1 cellular context compared by ENCODE assay signal in the genomic region with DNA sequence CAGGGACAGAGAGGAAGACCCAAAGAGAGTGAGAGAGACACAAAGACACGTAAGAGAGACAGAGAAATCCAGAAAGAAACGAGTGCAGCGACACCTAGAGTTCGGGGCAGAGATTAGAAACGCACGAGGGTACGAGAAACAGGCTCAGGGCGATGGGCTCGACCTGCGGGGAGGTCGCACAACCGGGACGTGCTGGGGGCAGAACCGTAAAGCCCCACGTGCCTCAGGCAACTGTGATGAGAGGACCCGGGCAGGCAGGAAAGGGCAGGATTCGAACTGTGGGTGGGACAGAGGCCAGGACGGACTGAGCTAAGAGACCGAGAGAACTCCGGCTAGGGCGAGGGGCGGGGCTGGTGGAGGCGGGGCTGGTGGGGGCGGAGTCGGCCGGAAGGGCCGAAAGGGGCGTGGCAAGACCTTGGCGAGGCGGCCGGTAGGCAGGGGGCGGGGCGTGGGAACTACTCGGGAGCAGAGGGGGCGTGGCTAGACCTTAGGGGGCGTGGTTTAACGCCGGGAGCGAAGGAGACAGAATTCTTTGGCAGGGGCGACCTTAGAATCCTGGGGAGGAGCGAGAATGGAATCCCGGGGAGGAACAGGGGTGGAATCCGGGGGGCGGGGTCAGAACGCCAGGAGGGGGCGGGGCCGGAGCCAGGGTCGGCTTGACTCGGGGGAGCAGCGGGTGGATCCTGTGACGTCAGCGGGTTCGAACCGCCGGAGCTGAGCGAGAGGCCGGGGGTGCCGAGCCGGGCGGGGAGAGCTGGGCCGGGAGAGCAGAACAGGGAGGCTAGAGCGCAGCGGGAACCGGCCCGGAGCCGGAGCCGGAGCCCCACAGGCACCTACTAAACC.
TF ChIP-seq lines count a peak whose summit lies in the region.

NECTIN2 (plus strand) TSS at position 686 of the 843 bp plus-strand sequence. CDS start 229 bp downstream, outside the sequence.

TF ChIP-seq in HepG2, 621 proteins besides CTCF, POLR2A, EP300 and RAD21 (continued from another document and continues in another):
- TF ChIP-seq, protein P1, sequence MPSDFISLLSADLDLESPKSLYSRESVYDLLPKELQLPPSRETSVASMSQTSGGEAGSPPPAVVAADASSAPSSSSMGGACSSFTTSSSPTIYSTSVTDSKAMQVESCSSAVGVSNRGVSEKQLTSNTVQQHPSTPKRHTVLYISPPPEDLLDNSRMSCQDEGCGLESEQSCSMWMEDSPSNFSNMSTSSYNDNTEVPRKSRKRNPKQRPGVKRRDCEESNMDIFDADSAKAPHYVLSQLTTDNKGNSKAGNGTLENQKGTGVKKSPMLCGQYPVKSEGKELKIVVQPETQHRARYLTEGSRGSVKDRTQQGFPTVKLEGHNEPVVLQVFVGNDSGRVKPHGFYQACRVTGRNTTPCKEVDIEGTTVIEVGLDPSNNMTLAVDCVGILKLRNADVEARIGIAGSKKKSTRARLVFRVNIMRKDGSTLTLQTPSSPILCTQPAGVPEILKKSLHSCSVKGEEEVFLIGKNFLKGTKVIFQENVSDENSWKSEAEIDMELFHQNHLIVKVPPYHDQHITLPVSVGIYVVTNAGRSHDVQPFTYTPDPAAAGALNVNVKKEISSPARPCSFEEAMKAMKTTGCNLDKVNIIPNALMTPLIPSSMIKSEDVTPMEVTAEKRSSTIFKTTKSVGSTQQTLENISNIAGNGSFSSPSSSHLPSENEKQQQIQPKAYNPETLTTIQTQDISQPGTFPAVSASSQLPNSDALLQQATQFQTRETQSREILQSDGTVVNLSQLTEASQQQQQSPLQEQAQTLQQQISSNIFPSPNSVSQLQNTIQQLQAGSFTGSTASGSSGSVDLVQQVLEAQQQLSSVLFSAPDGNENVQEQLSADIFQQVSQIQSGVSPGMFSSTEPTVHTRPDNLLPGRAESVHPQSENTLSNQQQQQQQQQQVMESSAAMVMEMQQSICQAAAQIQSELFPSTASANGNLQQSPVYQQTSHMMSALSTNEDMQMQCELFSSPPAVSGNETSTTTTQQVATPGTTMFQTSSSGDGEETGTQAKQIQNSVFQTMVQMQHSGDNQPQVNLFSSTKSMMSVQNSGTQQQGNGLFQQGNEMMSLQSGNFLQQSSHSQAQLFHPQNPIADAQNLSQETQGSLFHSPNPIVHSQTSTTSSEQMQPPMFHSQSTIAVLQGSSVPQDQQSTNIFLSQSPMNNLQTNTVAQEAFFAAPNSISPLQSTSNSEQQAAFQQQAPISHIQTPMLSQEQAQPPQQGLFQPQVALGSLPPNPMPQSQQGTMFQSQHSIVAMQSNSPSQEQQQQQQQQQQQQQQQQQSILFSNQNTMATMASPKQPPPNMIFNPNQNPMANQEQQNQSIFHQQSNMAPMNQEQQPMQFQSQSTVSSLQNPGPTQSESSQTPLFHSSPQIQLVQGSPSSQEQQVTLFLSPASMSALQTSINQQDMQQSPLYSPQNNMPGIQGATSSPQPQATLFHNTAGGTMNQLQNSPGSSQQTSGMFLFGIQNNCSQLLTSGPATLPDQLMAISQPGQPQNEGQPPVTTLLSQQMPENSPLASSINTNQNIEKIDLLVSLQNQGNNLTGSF (CRISPR knock-in tag; IDR thresholded peaks at IDR 0.05) = no peak
- no peak for TF ChIP-seq ZSCAN12 (CRISPR knock-in tag; IDR thresholded peaks at IDR 0.05)
- no peak for TF ChIP-seq LCORL (IDR thresholded peaks at IDR 0.05)
- no peak for TF ChIP-seq LCORL (CRISPR knock-in tag; IDR thresholded peaks at IDR 0.05)
- TF ChIP-seq ZNF460 (CRISPR knock-in tag; IDR thresholded peaks at IDR 0.05; ENCODE audit: borderline replicate concordance) = peak; percentile 23; the same call in 1 of the 2 replicates
- TF ChIP-seq ZNF607 (CRISPR knock-in tag; IDR thresholded peaks at IDR 0.05; ENCODE audit: borderline replicate concordance) = no peak; the same call in 1 of the 2 replicates
- peak; percentile 69 for TF ChIP-seq DRAP1 (CRISPR knock-in tag; IDR thresholded peaks at IDR 0.05)
- no peak for TF ChIP-seq AGO2 (optimal IDR thresholded peaks at IDR 0.05; ENCODE audit: low read depth, low read length)
- no peak for TF ChIP-seq NFE2L2 (IDR thresholded peaks at IDR 0.05; ENCODE audit: low read length)
- no peak; the same call in 1 of the 2 replicates for TF ChIP-seq ZNF280B (CRISPR knock-in tag; IDR thresholded peaks at IDR 0.05; ENCODE audit: borderline replicate concordance)
- TF ChIP-seq ZNF34 (CRISPR knock-in tag; IDR thresholded peaks at IDR 0.05; ENCODE audit: borderline replicate concordance) = 0 out of 2 replicates have a peak, but pooled peaks have one; percentile 26
- TF ChIP-seq, protein P2, sequence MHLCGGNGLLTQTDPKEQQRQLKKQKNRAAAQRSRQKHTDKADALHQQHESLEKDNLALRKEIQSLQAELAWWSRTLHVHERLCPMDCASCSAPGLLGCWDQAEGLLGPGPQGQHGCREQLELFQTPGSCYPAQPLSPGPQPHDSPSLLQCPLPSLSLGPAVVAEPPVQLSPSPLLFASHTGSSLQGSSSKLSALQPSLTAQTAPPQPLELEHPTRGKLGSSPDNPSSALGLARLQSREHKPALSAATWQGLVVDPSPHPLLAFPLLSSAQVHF (CRISPR knock-in tag; IDR thresholded peaks at IDR 0.05) = 0 out of 2 replicates have a peak, but pooled peaks have one; percentile 64
- TF ChIP-seq ZNF44 (CRISPR knock-in tag; IDR thresholded peaks at IDR 0.05) = no peak
- no peak for TF ChIP-seq AGO1 (IDR thresholded peaks at IDR 0.05; ENCODE audit: low read depth, low read length, poor library complexity, severe bottlenecking)
- TF ChIP-seq ATF5 (CRISPR knock-in tag; IDR thresholded peaks at IDR 0.05; ENCODE audit: low read depth) = no peak
- TF ChIP-seq MIER3 (CRISPR knock-in tag; IDR thresholded peaks at IDR 0.05; ENCODE audit: borderline replicate concordance) = peak; percentile 24; the same call in 1 of the 2 replicates
- TF ChIP-seq ZFP36L1 (CRISPR knock-in tag; IDR thresholded peaks at IDR 0.05) = peak; percentile 53; the same call in 1 of the 2 replicates
- TF ChIP-seq, protein P3, sequence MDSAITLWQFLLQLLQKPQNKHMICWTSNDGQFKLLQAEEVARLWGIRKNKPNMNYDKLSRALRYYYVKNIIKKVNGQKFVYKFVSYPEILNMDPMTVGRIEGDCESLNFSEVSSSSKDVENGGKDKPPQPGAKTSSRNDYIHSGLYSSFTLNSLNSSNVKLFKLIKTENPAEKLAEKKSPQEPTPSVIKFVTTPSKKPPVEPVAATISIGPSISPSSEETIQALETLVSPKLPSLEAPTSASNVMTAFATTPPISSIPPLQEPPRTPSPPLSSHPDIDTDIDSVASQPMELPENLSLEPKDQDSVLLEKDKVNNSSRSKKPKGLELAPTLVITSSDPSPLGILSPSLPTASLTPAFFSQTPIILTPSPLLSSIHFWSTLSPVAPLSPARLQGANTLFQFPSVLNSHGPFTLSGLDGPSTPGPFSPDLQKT (CRISPR knock-in tag; IDR thresholded peaks at IDR 0.05; ENCODE audit: borderline replicate concordance) = no peak
- peak; percentile 96 for TF ChIP-seq ZNF441 (CRISPR knock-in tag; IDR thresholded peaks at IDR 0.05; ENCODE audit: borderline replicate concordance)
- no peak for TF ChIP-seq TBL1XR1 (IDR thresholded peaks at IDR 0.05; ENCODE audit: borderline replicate concordance, low read length, partially characterized antibody)
- peak; percentile 74; the same call in 1 of the 2 replicates for TF ChIP-seq SP4 (CRISPR knock-in tag; IDR thresholded peaks at IDR 0.05)
- TF ChIP-seq FOXK2 (IDR thresholded peaks at IDR 0.05) = no peak
- TF ChIP-seq ATM (IDR thresholded peaks at IDR 0.05; ENCODE audit: borderline replicate concordance) = no peak
- TF ChIP-seq MYNN (CRISPR knock-in tag; IDR thresholded peaks at IDR 0.05; ENCODE audit: low read depth) = no peak
- TF ChIP-seq, protein P4, sequence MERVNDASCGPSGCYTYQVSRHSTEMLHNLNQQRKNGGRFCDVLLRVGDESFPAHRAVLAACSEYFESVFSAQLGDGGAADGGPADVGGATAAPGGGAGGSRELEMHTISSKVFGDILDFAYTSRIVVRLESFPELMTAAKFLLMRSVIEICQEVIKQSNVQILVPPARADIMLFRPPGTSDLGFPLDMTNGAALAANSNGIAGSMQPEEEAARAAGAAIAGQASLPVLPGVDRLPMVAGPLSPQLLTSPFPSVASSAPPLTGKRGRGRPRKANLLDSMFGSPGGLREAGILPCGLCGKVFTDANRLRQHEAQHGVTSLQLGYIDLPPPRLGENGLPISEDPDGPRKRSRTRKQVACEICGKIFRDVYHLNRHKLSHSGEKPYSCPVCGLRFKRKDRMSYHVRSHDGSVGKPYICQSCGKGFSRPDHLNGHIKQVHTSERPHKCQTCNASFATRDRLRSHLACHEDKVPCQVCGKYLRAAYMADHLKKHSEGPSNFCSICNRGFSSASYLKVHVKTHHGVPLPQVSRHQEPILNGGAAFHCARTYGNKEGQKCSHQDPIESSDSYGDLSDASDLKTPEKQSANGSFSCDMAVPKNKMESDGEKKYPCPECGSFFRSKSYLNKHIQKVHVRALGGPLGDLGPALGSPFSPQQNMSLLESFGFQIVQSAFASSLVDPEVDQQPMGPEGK (CRISPR knock-in tag; IDR thresholded peaks at IDR 0.05) = peak; percentile 69
- no peak for TF ChIP-seq HOXA5 (CRISPR knock-in tag; IDR thresholded peaks at IDR 0.05)
- 0 out of 2 replicates have a peak, but pooled peaks have one; percentile 49 for TF ChIP-seq SNAPC4 (CRISPR knock-in tag; IDR thresholded peaks at IDR 0.05)
- TF ChIP-seq JUND (CRISPR knock-in tag; IDR thresholded peaks at IDR 0.05) = no peak
- no peak for TF ChIP-seq RXRA (CRISPR knock-in tag; IDR thresholded peaks at IDR 0.05)
- TF ChIP-seq ZBED4 (CRISPR knock-in tag; IDR thresholded peaks at IDR 0.05; ENCODE audit: borderline replicate concordance) = no peak; the same call in 1 of the 2 replicates
